12 cellular contexts compared by ENCODE assay signal in genomic region chr2:96923810-96924774, GRCh38. TPM values are rescaled to one million over a fixed set of nuclear protein-coding genes. Genes with fewer than 3 reads are reported as not detected.
DNase-seq lines count a peak whose midpoint lies in the region; ATAC-seq and TF ChIP-seq lines count a peak whose summit lies in the region.
"Had no signal": no experiment of that assay in that cellular context is flagged by ENCODE, and none has a peak within 500 bp of the region (broad histone marks: within the 10 kb centered on the region; RNA-seq: fewer than 3 reads in every experiment).

No MANE protein-coding gene starts in this region.

- no peak for TF ChIP-seq EP300 in SK-N-SH (IDR thresholded peaks at IDR 0.05; ENCODE audit: borderline replicate concordance in 1 of 2, low read depth in 1 of 2, low read length in 1 of 2)

- no peaks in the 10 kb centered on the region for H3K79me2 ChIP-seq in SK-N-SH (ENCODE audit: insufficient read depth)

- H3K27ac Mint-ChIP-seq in CD8-positive, alpha-beta T cell, result peak overlapping the region; percentile 98

- no peaks in the 10 kb centered on the region for H3K9me2 ChIP-seq in SK-N-SH

- CTCF ChIA-PET in CD8-positive, alpha-beta T cell (lab: Charles Lee), result interaction anchor here (1.4 to 5.3 kb wide), 9 partner anchors 9 to 188 kb away, joined by 3 to 48 read pairs (median 6); partner anchors contain the start of genes ANKRD36 and ANKRD39
- CTCF ChIA-PET in SK-N-SH (lab: Yijun Ruan, JAX), result interaction anchor here (1.2 to 3.4 kb wide), 3 partner anchors 15 to 66 kb away, joined by 3 to 15 read pairs (median 4); partner anchors contain the start of gene ANKRD39

- peaks cover 23% of the 10 kb centered on the region for H3K4me1 ChIP-seq in CD8-positive, alpha-beta T cell (ENCODE audit: insufficient read depth, low read length)
- H3K4me1 ChIP-seq in effector memory CD4-positive, alpha-beta T cell (ENCODE audit: control insufficient read depth, insufficient read depth, low read length, poor library complexity, severe bottlenecking), result peaks cover 20% of the 10 kb centered on the region
- H3K4me1 ChIP-seq in SK-N-SH (ENCODE audit: control insufficient read depth in 1 of 2, insufficient read depth in 2 of 2, low read depth in 1 of 2, low read length in 1 of 2), result peaks cover 0 to 2% of the 10 kb centered on the region in 2 experiments; a peak in 1 of 4 replicates
- H3K4me1 ChIP-seq: SJSA1 had no signal

- peak overlapping the region; percentile 67 for H3K27ac ChIP-seq in CD8-positive, alpha-beta T cell (ENCODE audit: low read depth, low read length)
- peak overlapping the region; percentile 59 for H3K27ac ChIP-seq in effector memory CD4-positive, alpha-beta T cell (ENCODE audit: insufficient read depth, low read length, poor library complexity, severe bottlenecking)
- H3K27ac ChIP-seq in SK-N-SH (ENCODE audit: low read depth in 2 of 2, low read length in 1 of 2), result no peak overlapping the region
- H3K27ac ChIP-seq: C4-2B, foreskin keratinocyte, SJSA1 had no signal

- intact Hi-C loops in CD8-positive, alpha-beta T cell (cut with DNase I, micrococcal nuclease), result loop anchor here (1.0 to 2.0 kb wide), 5 partner anchors 11 to 66 kb away; partner anchors contain the start of genes ANKRD39 (in 1 of the 2) and SEMA4C (in 1 of the 2)

- no peaks in the 10 kb centered on the region for H3K9me3 Mint-ChIP-seq in CD8-positive, alpha-beta T cell

- H3K36me3 Mint-ChIP-seq in CD8-positive, alpha-beta T cell, result peaks cover 7% of the 10 kb centered on the region

- H3K9me3 ChIP-seq in CD8-positive, alpha-beta T cell (ENCODE audit: low read length), result no peaks in the 10 kb centered on the region
- H3K9me3 ChIP-seq in effector memory CD4-positive, alpha-beta T cell (ENCODE audit: control insufficient read depth, low read length), result no peaks in the 10 kb centered on the region
- H3K9me3 ChIP-seq in SK-N-SH, result no peaks in the 10 kb centered on the region
- H3K9me3 ChIP-seq: SJSA1 had no signal

- no peaks in the 10 kb centered on the region for H3K27me3 ChIP-seq in CD8-positive, alpha-beta T cell (ENCODE audit: insufficient read depth, low read length)
- H3K27me3 ChIP-seq in effector memory CD4-positive, alpha-beta T cell (replicated peaks; ENCODE audit: control insufficient read depth, insufficient read depth, low read length, poor library complexity, severe bottlenecking), result no peaks in the 10 kb centered on the region
- peaks cover 13% of the 10 kb centered on the region; the same call in 1 of the 2 replicates for H3K27me3 ChIP-seq in SK-N-SH (ENCODE audit: insufficient read depth)

- no peaks in the 10 kb centered on the region for H4K20me1 ChIP-seq in SK-N-SH (ENCODE audit: insufficient read depth)

- no peaks in the 10 kb centered on the region for H3F3A ChIP-seq in SK-N-SH (replicated peaks; ENCODE audit: insufficient read depth)

- H3K4me2 ChIP-seq in SK-N-SH, result no peak overlapping the region

- H3K4me3 ChIP-seq in CD8-positive, alpha-beta T cell (ENCODE audit: low read depth, low read length), result peak overlapping the region; percentile 52
- H3K4me3 ChIP-seq in effector memory CD4-positive, alpha-beta T cell (ENCODE audit: insufficient read depth, low read depth, low read length, poor library complexity, severe bottlenecking), result peak overlapping the region; percentile 29
- no peak overlapping the region for H3K4me3 ChIP-seq in SK-N-SH (ENCODE audit: low read depth in 2 of 2, low read length in 1 of 2)
- H3K4me3 ChIP-seq: SJSA1 had no signal

- no peak overlapping the region for H3K9ac ChIP-seq in SK-N-SH

- H3K4me3 Mint-ChIP-seq in CD8-positive, alpha-beta T cell, result peak overlapping the region; percentile 85

- TF ChIP-seq RAD21 in SK-N-SH (IDR thresholded peaks at IDR 0.05; ENCODE audit: low read length), result no peak

- peak; percentile 80 for ATAC-seq in CD8-positive, alpha-beta T cell
- no peak for ATAC-seq in HG02763 (IDR thresholded peaks at IDR 0.05; ENCODE audit: unreplicated experiment)
- ATAC-seq: foreskin keratinocyte had no signal

- H3K36me3 ChIP-seq in CD8-positive, alpha-beta T cell (ENCODE audit: insufficient read depth, low read length), result no peaks in the 10 kb centered on the region
- H3K36me3 ChIP-seq in effector memory CD4-positive, alpha-beta T cell (ENCODE audit: control insufficient read depth, insufficient read depth, low read length), result no peaks in the 10 kb centered on the region
- no peaks in the 10 kb centered on the region for H3K36me3 ChIP-seq in SK-N-SH (replicated peaks in 1 of 2; ENCODE audit: control insufficient read depth in 1 of 2, insufficient read depth in 2 of 2, low read length in 1 of 2)
- H3K36me3 ChIP-seq: SJSA1 had no signal

- peaks cover 38% of the 10 kb centered on the region for H3K4me1 Mint-ChIP-seq in CD8-positive, alpha-beta T cell (ENCODE audit: low read depth)

- no peaks in the 10 kb centered on the region for H3K27me3 Mint-ChIP-seq in CD8-positive, alpha-beta T cell (ENCODE audit: low read depth)

- peak in 6 of 7 experiments; percentile 29 to 78 (median 54) for DNase-seq in CD8-positive, alpha-beta T cell
- DNase-seq in activated CD8-positive, alpha-beta memory T cell treated with anti-CD3 and anti-CD28 coated beads for 1 hour (ENCODE audit: extremely low read depth in 1 of 2, low read depth in 1 of 2), result peak; percentile 6 to 17
- no peak for DNase-seq in effector memory CD4-positive, alpha-beta T cell
- peak; percentile 39 for DNase-seq in stimulated activated CD4-positive, alpha-beta T cell treated with anti-CD3 and anti-CD28 coated beads, Interleukin-4, amount 100 ng/mL, for 1 hour
- DNase-seq in DMS79 treated with DMSO at 0.1 percent for 48 hours (lab: John Stamatoyannopoulos, UW) (no peak), SK-N-SH (no peak), NCI-H2081 (lab: John Stamatoyannopoulos, UW) (no peak)
- DNase-seq: foreskin keratinocyte, H7 had no signal

- H2AFZ ChIP-seq in SK-N-SH (ENCODE audit: low read depth), result no peak overlapping the region

- no peak for TF ChIP-seq CTCF in CD8-positive, alpha-beta T cell (IDR thresholded peaks at IDR 0.05)
- no peak for TF ChIP-seq CTCF in SK-N-SH (IDR thresholded peaks at IDR 0.05)

- WGBS in SK-N-SH (ENCODE audit: low lambda C conversion rate), result 59% methylated on average over 17 of the region's 24 CpGs

- POLR2A ChIA-PET in CD8-positive, alpha-beta T cell (lab: Charles Lee), result interaction anchor here (0.7 to 3.2 kb wide), 12 partner anchors 11 to 108 kb away, joined by 3 to 20 read pairs (median 7); partner anchors contain the start of genes ANKRD39 and CNNM3
- POLR2A ChIA-PET in SK-N-SH (lab: Yijun Ruan, JAX), result no interaction called here

TF ChIP-seq in SK-N-SH, 30 proteins besides CTCF, POLR2A, EP300 and RAD21 (continues in another document):
- TF ChIP-seq GATA2 (CRISPR knock-in tag; IDR thresholded peaks at IDR 0.05), result no peak
- TF ChIP-seq NFIC (IDR thresholded peaks at IDR 0.05; ENCODE audit: borderline replicate concordance), result no peak
- TF ChIP-seq TEAD4 (IDR thresholded peaks at IDR 0.05; ENCODE audit: borderline replicate concordance, insufficient read depth), result no peak
- no peak for TF ChIP-seq CHD2 (IDR thresholded peaks at IDR 0.05; ENCODE audit: low read length, partially characterized antibody)
- TF ChIP-seq, protein P1, sequence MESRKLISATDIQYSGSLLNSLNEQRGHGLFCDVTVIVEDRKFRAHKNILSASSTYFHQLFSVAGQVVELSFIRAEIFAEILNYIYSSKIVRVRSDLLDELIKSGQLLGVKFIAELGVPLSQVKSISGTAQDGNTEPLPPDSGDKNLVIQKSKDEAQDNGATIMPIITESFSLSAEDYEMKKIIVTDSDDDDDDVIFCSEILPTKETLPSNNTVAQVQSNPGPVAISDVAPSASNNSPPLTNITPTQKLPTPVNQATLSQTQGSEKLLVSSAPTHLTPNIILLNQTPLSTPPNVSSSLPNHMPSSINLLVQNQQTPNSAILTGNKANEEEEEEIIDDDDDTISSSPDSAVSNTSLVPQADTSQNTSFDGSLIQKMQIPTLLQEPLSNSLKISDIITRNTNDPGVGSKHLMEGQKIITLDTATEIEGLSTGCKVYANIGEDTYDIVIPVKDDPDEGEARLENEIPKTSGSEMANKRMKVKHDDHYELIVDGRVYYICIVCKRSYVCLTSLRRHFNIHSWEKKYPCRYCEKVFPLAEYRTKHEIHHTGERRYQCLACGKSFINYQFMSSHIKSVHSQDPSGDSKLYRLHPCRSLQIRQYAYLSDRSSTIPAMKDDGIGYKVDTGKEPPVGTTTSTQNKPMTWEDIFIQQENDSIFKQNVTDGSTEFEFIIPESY (IDR thresholded peaks at IDR 0.05; ENCODE audit: borderline replicate concordance, low read depth), result no peak
- TF ChIP-seq MXI1 (IDR thresholded peaks at IDR 0.05; ENCODE audit: low read depth, low read length), result no peak
- TF ChIP-seq GABPA (IDR thresholded peaks at IDR 0.05; ENCODE audit: low read depth), result no peak
- no peak for TF ChIP-seq RFX5 (IDR thresholded peaks at IDR 0.05; ENCODE audit: low read length)
- no peak for TF ChIP-seq RCOR1 (IDR thresholded peaks at IDR 0.05; ENCODE audit: low read length)
- no peak for TF ChIP-seq USF1 (IDR thresholded peaks at IDR 0.05; ENCODE audit: borderline replicate concordance, low read depth)
- TF ChIP-seq MEF2A (IDR thresholded peaks at IDR 0.05; ENCODE audit: borderline replicate concordance, low read depth), result no peak
- TF ChIP-seq NRF1 (IDR thresholded peaks at IDR 0.05; ENCODE audit: low read depth, low read length), result no peak
- TF ChIP-seq FOSL2 (IDR thresholded peaks at IDR 0.05; ENCODE audit: borderline replicate concordance, low read depth), result no peak
- no peak for TF ChIP-seq USF2 (IDR thresholded peaks at IDR 0.05; ENCODE audit: borderline replicate concordance, low read depth, low read length)
- TF ChIP-seq YY1 (IDR thresholded peaks at IDR 0.05; ENCODE audit: low read depth), result no peak
- no peak for TF ChIP-seq ELF1 (IDR thresholded peaks at IDR 0.05)

RNA-seq across cellular contexts. Expression of gene SEMA4C, which starts 54.2 kb away (rescaled TPM):
- 10 to 100 TPM; 40.0 to 45.7 TPM for total RNA-seq in CD8-positive, alpha-beta T cell
- polyA plus RNA-seq in SK-N-SH (2012; rRNA removed), result 34.8 and 40.9 TPM in 2 replicates
- polyA plus RNA-seq in SK-N-SH (2012; cell fraction: cytosol; rRNA removed), result 13.7 and 21.8 TPM in 2 replicates
- 70.5 and 71.1 TPM in 2 replicates for polyA plus RNA-seq in SK-N-SH (2012; cell fraction: nucleus; rRNA removed)

Comparison
In these comparisons a context has a peak if more than half of its experiments do, and no peak if none do; other contexts are left out.
1. DNase-seq: peak in CD8-positive, alpha-beta T cell (6 of 7), activated CD8-positive, alpha-beta memory T cell treated with anti-CD3 and anti-CD28 coated beads for 1 hour (2 of 2) and stimulated activated CD4-positive, alpha-beta T cell treated with anti-CD3 and anti-CD28 coated beads, Interleukin-4, amount 100 ng/mL, for 1 hour (single experiment); none in effector memory CD4-positive, alpha-beta T cell (0 of 3), DMS79 treated with DMSO at 0.1 percent for 48 hours (single experiment), SK-N-SH (single experiment) and NCI-H2081 (0 of 2).
2. H3K27ac ChIP-seq: peak in CD8-positive, alpha-beta T cell (single experiment) and effector memory CD4-positive, alpha-beta T cell (single experiment); none in SK-N-SH (0 of 2).
3. H3K4me3 ChIP-seq: peak in CD8-positive, alpha-beta T cell (single experiment) and effector memory CD4-positive, alpha-beta T cell (single experiment); none in SK-N-SH (0 of 2).